ENCODE assay signal across 8 cellular contexts in the genomic region with DNA sequence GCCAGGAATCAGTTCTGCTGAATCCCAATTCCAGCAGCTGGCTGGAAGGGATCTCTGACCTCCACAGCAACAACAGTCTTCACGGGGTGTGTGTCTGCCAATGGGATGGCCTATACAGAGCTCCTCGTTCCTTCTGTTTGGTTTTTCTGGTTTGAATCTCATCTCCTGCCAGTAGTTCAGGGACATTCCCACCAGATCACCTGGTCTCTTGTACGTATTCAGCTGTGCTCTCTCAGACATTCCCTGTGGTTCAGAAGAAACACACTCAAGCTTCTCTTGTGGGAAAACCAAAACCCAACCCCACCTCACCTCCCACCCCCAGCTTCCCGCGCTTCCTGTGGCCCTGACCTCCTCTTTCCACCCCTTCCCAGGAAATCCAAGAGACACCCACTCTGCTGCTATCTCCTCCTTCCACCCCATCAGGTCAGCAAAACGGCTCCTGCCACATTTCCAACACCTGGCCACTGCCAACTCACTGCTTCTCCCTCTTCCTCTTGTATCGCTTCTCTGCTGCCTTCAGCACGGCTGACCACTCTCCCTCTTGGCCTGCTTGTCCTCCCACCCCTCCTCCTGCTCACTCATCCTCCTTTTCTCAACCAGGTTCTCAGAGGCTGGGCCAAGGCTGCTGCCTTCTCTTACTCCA.
DNase-seq lines count a peak whose midpoint lies in the region; ATAC-seq and TF ChIP-seq lines count a peak whose summit lies in the region.

No MANE protein-coding gene starts in this region.

- H3K27ac Mint-ChIP-seq in Calu3 (ENCODE audit: unreplicated experiment) = peak overlapping the region; percentile 32

- peaks cover 4 to 12% of the 10 kb centered on the region in 2 donors for H3K36me3 ChIP-seq in lung (ENCODE audit: control insufficient read depth in 2 of 2, insufficient read depth in 2 of 2, low read length in 2 of 2)
- H3K36me3 ChIP-seq in prostate gland = no peaks in the 10 kb centered on the region

- H3K9me3 ChIP-seq in lung (ENCODE audit: control insufficient read depth in 2 of 2, insufficient read depth in 1 of 2, low read length in 1 of 2) (no peaks in the 10 kb centered on the region), prostate gland (no peaks in the 10 kb centered on the region)

- H3K4me1 ChIP-seq in lung (ENCODE audit: control insufficient read depth in 2 of 2, insufficient read depth in 2 of 2, low read length in 2 of 2) (peaks cover 0 to 9% of the 10 kb centered on the region in 2 donors), prostate gland (replicated peaks) (no peaks in the 10 kb centered on the region)

- 45 to 73% methylated on average over 8 of the region's 8 CpGs for WGBS in lung, 2 donors
- WGBS in prostate gland = 51% methylated on average over 8 of the region's 8 CpGs

- H3K27me3 Mint-ChIP-seq in Calu3 (ENCODE audit: unreplicated experiment) = no peaks in the 10 kb centered on the region

- H3K27ac ChIP-seq in lung (ENCODE audit: low read depth in 1 of 2, low read length in 1 of 2) (peak overlapping the region in 1 of 2 donors; percentile 75), coronary artery (peak overlapping the region in 1 of 2 donors; percentile 2), prostate gland (peak overlapping the region in 1 of 2 donors; percentile 33)

- H3K4me3 Mint-ChIP-seq in Calu3 (ENCODE audit: low read depth, unreplicated experiment) = no peak overlapping the region

- H3K27me3 ChIP-seq in lung (ENCODE audit: control insufficient read depth, insufficient read depth) (no peaks in the 10 kb centered on the region), prostate gland (replicated peaks; ENCODE audit: insufficient read depth) (no peaks in the 10 kb centered on the region)

- intact Hi-C loops in Calu3 (cut with micrococcal nuclease; ENCODE audit: unreplicated experiment) (no loop called here), prostate gland (cut with DNase I) (no loop called here)

- no peak for TF ChIP-seq POLR2A in prostate gland (IDR thresholded peaks at IDR 0.05)

- no peak for DNase-seq in Calu3
- DNase-seq in SW480 (ENCODE audit: low spot score) = peak; percentile 49
- DNase-seq in lung (ENCODE audit: low spot score) = no peak
- DNase-seq in coronary artery (ENCODE audit: low spot score) = no peak
- no peak for DNase-seq in NOMO-1 (lab: John Stamatoyannopoulos, UW; ENCODE audit: unreplicated experiment in 2 of 2)
- no peak for DNase-seq in kidney tubule cell (ENCODE audit: low spot score)
- no peak for DNase-seq in prostate gland (ENCODE audit: low spot score)

- TF ChIP-seq CTCF in Calu3 (IDR thresholded peaks at IDR 0.05; ENCODE audit: unreplicated experiment) (no peak), lung (IDR thresholded peaks at IDR 0.05; ENCODE audit: control extremely low read depth, extremely low read depth) (no peak), coronary artery (IDR thresholded peaks at IDR 0.05) (no peak), prostate gland (IDR thresholded peaks at IDR 0.05) (no peak)

- CTCF ChIA-PET in Calu3 (lab: Charles Lee) = interaction anchor here (1.0 kb wide), 1 partner anchor 215 kb away, joined by 3 read pairs; no protein-coding TSS in a partner anchor

- peaks cover 38% of the 10 kb centered on the region for H3K36me3 Mint-ChIP-seq in Calu3 (ENCODE audit: insufficient read depth, unreplicated experiment)

- H3K4me3 ChIP-seq in lung = no peak overlapping the region
- H3K4me3 ChIP-seq in coronary artery = no peak overlapping the region
- H3K4me3 ChIP-seq in prostate gland = no peak overlapping the region

- no TSS peak for BruUV-seq in Calu3 (replicated peaks; lab: Mats Ljungman, UMichigan)

- H3K9me3 Mint-ChIP-seq in Calu3 (ENCODE audit: low read depth, unreplicated experiment) = no peaks in the 10 kb centered on the region

- ATAC-seq in GM21717 (IDR thresholded peaks at IDR 0.05; ENCODE audit: unreplicated experiment) (peak; percentile 47), lung (ENCODE audit: insufficient read depth, low FRiP score) (peak; percentile 17)

- peaks cover 20% of the 10 kb centered on the region for H3K4me1 Mint-ChIP-seq in Calu3 (ENCODE audit: low read depth, unreplicated experiment)
